Comparison of ENCODE assay signal across 14 cellular contexts in the genomic region with DNA sequence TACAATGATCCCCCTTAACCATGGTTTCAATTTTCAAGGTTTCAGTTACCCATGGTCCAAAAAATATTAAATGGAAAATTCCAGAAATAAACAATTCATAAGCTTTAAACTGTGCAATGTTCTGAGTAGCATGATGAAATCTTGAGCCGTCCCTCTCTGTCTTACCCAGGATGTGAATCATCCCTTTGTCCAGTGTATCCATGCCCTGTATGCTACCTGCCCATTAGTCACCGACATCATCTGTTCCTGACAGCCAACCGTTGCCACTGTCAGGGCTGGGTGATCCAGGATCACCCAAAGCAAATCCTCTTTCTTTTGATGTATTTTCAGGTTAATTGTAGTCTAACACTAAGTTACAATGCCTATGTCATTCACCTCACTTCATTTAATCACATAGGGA. TPM values are rescaled to one million over a fixed set of nuclear protein-coding genes. Genes with fewer than 3 reads are reported as not detected.
DNase-seq lines count a peak whose midpoint lies in the region.
"Had no signal": no experiment of that assay in that cellular context is flagged by ENCODE, and none has a peak within 500 bp of the region (broad histone marks: within the 10 kb centered on the region; RNA-seq: fewer than 3 reads in every experiment).

No MANE protein-coding gene starts in this region.

- H3K27ac ChIP-seq in Karpas-422 (ENCODE audit: low read length) = no peak overlapping the region
- H3K27ac ChIP-seq: C4-2B had no signal

- no peak overlapping the region for H3K4me2 ChIP-seq in Karpas-422 (ENCODE audit: low read depth, low read length, poor library complexity, severe bottlenecking)

- H3K9me2 ChIP-seq in Karpas-422 (replicated peaks; ENCODE audit: insufficient read depth, low read length) = no peaks in the 10 kb centered on the region

- no peaks in the 10 kb centered on the region for H3K9me3 ChIP-seq in adipocyte (ENCODE audit: control insufficient read depth, low read length)
- no peaks in the 10 kb centered on the region for H3K9me3 ChIP-seq in Karpas-422 (ENCODE audit: low read length)

- H3K9ac ChIP-seq in adipocyte (ENCODE audit: low read length) (no peak overlapping the region), Karpas-422 (ENCODE audit: low read length) (no peak overlapping the region)

- DNase-seq in COLO829 (ENCODE audit: low spot score) (peak; percentile 31), LoVo (ENCODE audit: low spot score) (peak; percentile 67), adipocyte (ENCODE audit: low read depth) (peak; percentile 68), iris pigment epithelial cell (ENCODE audit: low read depth) (peak; percentile 95), Karpas-422 (no peak), GM19240 (ENCODE audit: insufficient read length, low spot score) (no peak), OCI-M2 (lab: John Stamatoyannopoulos, UW; ENCODE audit: unreplicated experiment) (no peak)
- no peak for DNase-seq in stimulated activated CD4-positive, alpha-beta T cell treated with anti-CD3 and anti-CD28 coated beads, Interleukin-1b, Interleukin-23, amount 100 ng/mL, for 48 hours
- DNase-seq: amygdala; NCI-H1417 treated with DMSO at 0.1 percent for 48 hours; NK-92 treated with Interleukin-12 subunit alpha and Interleukin-12 subunit beta, amount 100 ng/mL, for 24 hours; stimulated activated naive CD8-positive, alpha-beta T cell treated with anti-CD3 and anti-CD28 coated beads, Interleukin-15, Interleukin-2, amounts not matched to agents 100 U/mL and 50 U/mL, for 24 hours; T-helper 9 cell had no signal

- H3K4me1 ChIP-seq in adipocyte (ENCODE audit: control insufficient read depth, insufficient read depth, low read length) (peaks cover 5% of the 10 kb centered on the region), Karpas-422 (ENCODE audit: low read length) (no peaks in the 10 kb centered on the region)

- H3K36me3 ChIP-seq in adipocyte (ENCODE audit: control insufficient read depth, insufficient read depth, low read length, severe bottlenecking) (no peaks in the 10 kb centered on the region), Karpas-422 (ENCODE audit: insufficient read depth, low read length) (no peaks in the 10 kb centered on the region)

- H3K79me2 ChIP-seq in Karpas-422 (ENCODE audit: low read length) = no peaks in the 10 kb centered on the region

- no peak overlapping the region for H3K4me3 ChIP-seq in adipocyte (ENCODE audit: low read length)
- H3K4me3 ChIP-seq in Karpas-422 (ENCODE audit: low read length) = no peak overlapping the region

- H2AFZ ChIP-seq in Karpas-422 (ENCODE audit: low read length) = no peak overlapping the region

- H3K27me3 ChIP-seq in adipocyte (replicated peaks; ENCODE audit: control insufficient read depth, insufficient read depth, low read length) (peaks cover 5% of the 10 kb centered on the region), Karpas-422 (ENCODE audit: low read length) (no peaks in the 10 kb centered on the region)

- H4K20me1 ChIP-seq in Karpas-422 (ENCODE audit: insufficient read depth, low read depth, low read length) = no peaks in the 10 kb centered on the region

RNA-seq across cellular contexts. Expression of gene OLA1, which starts 15.7 kb away (rescaled TPM):
- total RNA-seq in Karpas-422 (2014; rRNA removed; shearing (Covaris generic); ENCODE audit: low replicate concordance) = 126 and 134 TPM in 2 replicates

Comparison
In these comparisons a context has a peak if more than half of its experiments do, and no peak if none do; other contexts are left out.
1. DNase-seq: peak in COLO829 (single experiment), LoVo (single experiment), adipocyte (single experiment) and iris pigment epithelial cell (single experiment); none in Karpas-422 (single experiment), stimulated activated CD4-positive, alpha-beta T cell treated with anti-CD3 and anti-CD28 coated beads, Interleukin-1b, Interleukin-23, amount 100 ng/mL, for 48 hours (single experiment), GM19240 (single experiment) and OCI-M2 (single experiment).